In genomic region chr6:157962601-157963084, GRCh38 we compare ENCODE assay signal across 10 cellular contexts. TPM values are rescaled to one million over a fixed set of nuclear protein-coding genes. Genes with fewer than 3 reads are reported as not detected.
DNase-seq lines count a peak whose midpoint lies in the region; ATAC-seq and TF ChIP-seq lines count a peak whose summit lies in the region.
"Had no signal": no experiment of that assay in that cellular context is flagged by ENCODE, and none has a peak within 500 bp of the region (broad histone marks: within the 10 kb centered on the region; RNA-seq: fewer than 3 reads in every experiment).

No MANE protein-coding gene starts in this region.

- H3K27me3 Mint-ChIP-seq in T-cell, result peaks cover 0 to 4% of the 10 kb centered on the region in 2 donors
- no peaks in the 10 kb centered on the region for H3K27me3 Mint-ChIP-seq in nephron (ENCODE audit: low read depth)

- intact Hi-C loops in breast epithelium (cut with DNase I; ENCODE audit: low total_unique reads), result no loop called here

- in situ Hi-C loops in GM23248 (cut with MboI), result no loop called here

- DNase-seq in GM23248 (no peak), T-cell (no peak), breast epithelium (ENCODE audit: low spot score in 2 of 2) (no peak), COLO829 (ENCODE audit: low spot score) (no peak), hippocampal formation (lab: John Stamatoyannopoulos, UW) (no peak)
- DNase-seq: effector CD8-positive, alpha-beta T cell; NCI-H187 had no signal

- H3K4me1 ChIP-seq in GM23248 (ENCODE audit: insufficient read depth) (no peaks in the 10 kb centered on the region), breast epithelium (no peaks in the 10 kb centered on the region)

- peaks cover 6% of the 10 kb centered on the region for H3K36me3 Mint-ChIP-seq in T-cell
- H3K36me3 Mint-ChIP-seq in nephron (ENCODE audit: low read depth), result peaks cover 17% of the 10 kb centered on the region

- no peak overlapping the region for H3K27ac ChIP-seq in GM23248
- peak overlapping the region; percentile 76 to 81 for H3K27ac ChIP-seq in breast epithelium

- POLR2A ChIA-PET in T-cell (lab: Charles Lee), result no interaction called here

- H3K9me2 ChIP-seq in GM23248 (ENCODE audit: insufficient read depth), result no peaks in the 10 kb centered on the region

- no peak for TF ChIP-seq POLR2A in breast epithelium (IDR thresholded peaks at IDR 0.05)

- 0 out of 2 replicates have a peak, but pooled peaks cover 5% of the 10 kb centered on the region for H3F3A ChIP-seq in GM23248 (ENCODE audit: insufficient read depth)

- H3K9me3 Mint-ChIP-seq in T-cell, result peaks cover 3 to 26% (median 16%) of the 10 kb centered on the region in 3 donors
- peaks cover 25% of the 10 kb centered on the region for H3K9me3 Mint-ChIP-seq in nephron

- H3K9ac ChIP-seq in GM23248, result no peak overlapping the region

- no peak overlapping the region for H3K4me2 ChIP-seq in GM23248 (ENCODE audit: unreplicated experiment)

- H3K79me2 ChIP-seq in GM23248 (ENCODE audit: insufficient read depth), result no peaks in the 10 kb centered on the region

- TF ChIP-seq CTCF in breast epithelium (IDR thresholded peaks at IDR 0.05), result no peak
- no peak for TF ChIP-seq CTCF in nephron (IDR thresholded peaks at IDR 0.05; ENCODE audit: unreplicated experiment in 3 of 3)

- peaks cover 9 to 22% (median 19%) of the 10 kb centered on the region in 3 donors for H3K4me1 Mint-ChIP-seq in T-cell
- H3K4me1 Mint-ChIP-seq in nephron, result peaks cover 8% of the 10 kb centered on the region

- peak in 2 of 4 experiments; percentile 43 to 59 for ATAC-seq in T-cell (replicated peaks in 1 of 4)
- ATAC-seq in HG03565 (IDR thresholded peaks at IDR 0.05; ENCODE audit: unreplicated experiment), result no peak
- ATAC-seq in GM21825 (IDR thresholded peaks at IDR 0.05; ENCODE audit: unreplicated experiment), result no peak

- H3K4me3 ChIP-seq in GM23248, result no peak overlapping the region
- peak overlapping the region in 1 of 3 donors; percentile 9 for H3K4me3 ChIP-seq in breast epithelium

- H3K27ac Mint-ChIP-seq in T-cell (peak overlapping the region; percentile 40 to 78), nephron (peak overlapping the region in 2 of 3 experiments; percentile 27 to 37)

- H4K20me1 ChIP-seq in GM23248 (ENCODE audit: insufficient read depth), result no peaks in the 10 kb centered on the region

- H3K36me3 ChIP-seq in GM23248 (ENCODE audit: low read depth), result no peaks in the 10 kb centered on the region
- H3K36me3 ChIP-seq in breast epithelium, result no peaks in the 10 kb centered on the region

- H3K9me3 ChIP-seq in GM23248 (ENCODE audit: low read depth) (no peaks in the 10 kb centered on the region), breast epithelium (peaks cover 10 to 13% of the 10 kb centered on the region in 2 donors)

- WGBS in GM23248 (ENCODE audit: low coverage in 1 of 2, low lambda C conversion rate in 2 of 2, missing lambda C conversion rate in 2 of 2), 2 experiments, result 84 to 89% methylated on average over 11 of the region's 11 CpGs

- H3K27me3 ChIP-seq in GM23248 (replicated peaks; ENCODE audit: insufficient read depth) (no peaks in the 10 kb centered on the region), breast epithelium (no peaks in the 10 kb centered on the region)

- CTCF ChIA-PET in T-cell (lab: Charles Lee), result interaction anchor here in 1 of 2 donors (1.1 kb wide), 1 partner anchor 37 kb away, joined by 3 read pairs; no protein-coding TSS in a partner anchor

- peak overlapping the region in 2 of 3 donors; percentile 35 to 68 for H3K4me3 Mint-ChIP-seq in T-cell
- H3K4me3 Mint-ChIP-seq in nephron, result no peak overlapping the region

- H2AFZ ChIP-seq in GM23248, result peak overlapping the region; percentile 29; the same call in 1 of the 2 replicates

RNA-seq across cellular contexts. Expression of gene SYNJ2, which starts 19.0 kb away (rescaled TPM):
- 25.3 and 28.6 TPM in 2 replicates for total RNA-seq in GM23248 (2014; rRNA removed; shearing (Covaris generic))
- 17.6 and 20.5 TPM in 2 replicates for polyA plus RNA-seq in GM23248 (2016; fragmentation: Nextera tagmentation; extraction: Ambion mirVana)
- total RNA-seq in T-cell, result 10 to 100 TPM; 20.0 to 37.0 (median 22.3) TPM
- 10 to 100 TPM in 2 of 3 donors, 1 to 10 TPM in 1; 3.0 to 20.2 (median 15.7) TPM for total RNA-seq in breast epithelium

Comparison
In these comparisons a context has a peak if more than half of its experiments do, and no peak if none do; other contexts are left out.
1. H3K4me3 Mint-ChIP-seq: peak in T-cell (2 of 3); none in nephron (0 of 3).